In the genomic region with DNA sequence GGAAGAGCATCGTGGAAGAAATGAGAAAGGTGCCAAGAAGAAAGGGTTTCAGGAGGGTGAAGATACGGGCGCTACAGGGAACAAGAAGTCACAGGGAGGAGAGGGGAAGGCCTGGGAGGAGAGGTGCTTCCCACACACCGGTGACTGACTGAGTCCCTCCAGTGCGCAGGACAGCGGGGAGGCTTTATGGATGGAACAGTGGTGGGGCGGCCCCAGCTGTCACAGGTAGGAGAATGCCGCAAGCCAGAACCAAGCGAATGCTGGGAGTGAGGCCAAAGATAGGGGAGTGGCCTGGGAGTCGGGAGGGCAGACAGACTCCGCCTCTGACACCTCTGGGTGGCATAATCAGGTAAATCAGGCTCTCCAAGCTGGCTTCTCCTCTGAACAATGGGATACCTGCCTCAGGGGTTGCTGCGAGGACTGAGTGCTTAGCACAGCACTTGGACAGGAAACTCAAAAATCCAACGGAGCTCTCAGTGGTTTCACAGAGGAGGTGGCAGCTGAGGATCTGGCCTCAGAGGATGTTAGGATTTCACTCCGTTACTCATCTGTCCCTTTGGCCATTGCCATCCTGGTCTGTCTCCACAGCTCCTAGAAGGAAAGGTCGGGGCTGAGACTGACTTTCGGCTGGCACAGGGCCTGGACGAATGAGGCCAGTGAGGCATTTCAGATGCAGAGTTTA, we compare ENCODE assay signal across 8 cellular contexts. TPM values are rescaled to one million over a fixed set of nuclear protein-coding genes. Genes with fewer than 3 reads are reported as not detected.
DNase-seq lines count a peak whose midpoint lies in the region; ATAC-seq, FAIRE-seq and TF ChIP-seq lines count a peak whose summit lies in the region.

No MANE protein-coding gene starts in this region.

- DNase-seq in Right ventricle myocardium inferior (ENCODE audit: missing footprints) (no peak), cardiac septum (ENCODE audit: low spot score) (no peak), NCI-H1436 treated with DMSO at 0.1 percent for 48 hours (lab: John Stamatoyannopoulos, UW) (peak; percentile 64), UCSD-AML1 (lab: John Stamatoyannopoulos, UW; ENCODE audit: unreplicated experiment) (peak; percentile 46), breast epithelium (ENCODE audit: low spot score in 2 of 2) (peak; percentile 78 to 93), kidney (peak; percentile 91)
- DNase-seq in stimulated activated CD4-positive, alpha-beta T cell treated with anti-CD3 and anti-CD28 coated beads, Interleukin-2, amount 100 ng/mL, for 4 hours (ENCODE audit: low read depth), result peak; percentile 55

- H3K9ac ChIP-seq in kidney (ENCODE audit: low read length in 2 of 2), result peak overlapping the region; percentile 20 to 79

- no peaks in the 10 kb centered on the region for H3K36me3 ChIP-seq in breast epithelium
- H3K36me3 ChIP-seq in kidney (ENCODE audit: control insufficient read depth in 1 of 2, insufficient read depth in 2 of 2, low read length in 2 of 2), result peaks cover under 1 to 8% of the 10 kb centered on the region in 2 donors

- no peak for FAIRE-seq in kidney (lab: Jason Lieb, UNC)

- intact Hi-C loops in Right ventricle myocardium inferior (cut with DNase I) (loop anchor here (2.0 kb wide), 1 partner anchor 51 kb away; a partner anchor contains a TSS), cardiac septum (cut with DNase I) (loop anchor here (2.0 kb wide), 1 partner anchor 55 kb away; a partner anchor contains a TSS), breast epithelium (cut with DNase I; ENCODE audit: low total_unique reads) (loop anchor here (10.0 kb wide), 2 partner anchors 59 to 139 kb away; a partner anchor contains a TSS), kidney (cut with DNase I) (no loop called here)

- no peaks in the 10 kb centered on the region for H3K9me3 ChIP-seq in breast epithelium
- no peaks in the 10 kb centered on the region for H3K9me3 ChIP-seq in kidney (ENCODE audit: control insufficient read depth in 1 of 2, low read length in 2 of 2)

- H3K4me3 ChIP-seq in breast epithelium (peak overlapping the region; percentile 92 to 94 (median 92)), kidney (ENCODE audit: low read length in 2 of 2) (peak overlapping the region; percentile 80 to 86)

- H3K4me1 ChIP-seq in breast epithelium, result peaks cover 0 to 11% of the 10 kb centered on the region in 2 donors
- peaks cover 17 to 26% of the 10 kb centered on the region in 2 donors for H3K4me1 ChIP-seq in kidney (ENCODE audit: control insufficient read depth in 1 of 2, insufficient read depth in 1 of 2, low read depth in 1 of 2, low read length in 2 of 2)

- peak in 1 of 3 donors; percentile 17 for TF ChIP-seq CTCF in breast epithelium (IDR thresholded peaks at IDR 0.05)
- TF ChIP-seq CTCF in kidney (IDR thresholded peaks at IDR 0.05; ENCODE audit: borderline replicate concordance, extremely low read depth, insufficient read depth), result no peak

- ATAC-seq in Right ventricle myocardium inferior, result peak; percentile 40
- ATAC-seq in GM18519 (IDR thresholded peaks at IDR 0.05; ENCODE audit: low FRiP score, unreplicated experiment), result no peak

- TF ChIP-seq POLR2A in breast epithelium (IDR thresholded peaks at IDR 0.05), result no peak

- peak overlapping the region; percentile 79 to 90 for H3K27ac ChIP-seq in breast epithelium
- peak overlapping the region; percentile 60 to 88 for H3K27ac ChIP-seq in kidney (ENCODE audit: low read depth in 2 of 2, low read length in 2 of 2)

- no peaks in the 10 kb centered on the region for H3K27me3 ChIP-seq in breast epithelium

RNA-seq across cellular contexts. Expression of a gene that starts 0.8 kb away (rescaled TPM):
- total RNA-seq in Right ventricle myocardium inferior, result 28.2 TPM
- total RNA-seq in cardiac septum, result 24.2 TPM
- 10 to 100 TPM; 51.8 to 55.5 (median 53.7) TPM for total RNA-seq in breast epithelium
- total RNA-seq in kidney, result 87.5 TPM
- polyA plus RNA-seq in kidney (ENCODE audit: insufficient read depth, low read depth, low replicate concordance), result 64.0 TPM

RNA-seq across cellular contexts. Expression of a gene that starts 35.4 kb away (rescaled TPM):
- total RNA-seq in Right ventricle myocardium inferior (0.76 TPM), cardiac septum (0.54 TPM), breast epithelium (1 to 10 TPM in 2 of 3 donors, under 1 TPM in 1; 0.48 to 3.2 (median 1.6) TPM), kidney (6.0 TPM)
- polyA plus RNA-seq in kidney (ENCODE audit: insufficient read depth, low read depth, low replicate concordance), result 4.6 TPM

RNA-seq across cellular contexts. Expression of a gene that starts 47.1 kb away (rescaled TPM):
- total RNA-seq in Right ventricle myocardium inferior, result 32.3 TPM
- 33.6 TPM for total RNA-seq in cardiac septum
- total RNA-seq in breast epithelium, result 10 to 100 TPM; 50.1 to 84.2 (median 66.3) TPM
- total RNA-seq in kidney, result 104 TPM
- polyA plus RNA-seq in kidney (ENCODE audit: insufficient read depth, low read depth, low replicate concordance), result 33.7 TPM

RNA-seq across cellular contexts. Expression of a gene that starts 51.4 kb away (rescaled TPM):
- total RNA-seq in Right ventricle myocardium inferior (79.0 TPM), cardiac septum (77.4 TPM), breast epithelium (10 to 100 TPM; 69.7 to 73.7 (median 70.4) TPM), kidney (88.1 TPM)
- polyA plus RNA-seq in kidney (ENCODE audit: insufficient read depth, low read depth, low replicate concordance), result 141 TPM

RNA-seq across cellular contexts. Expression of a gene that starts 54.1 kb away (rescaled TPM):
- total RNA-seq in Right ventricle myocardium inferior (47.1 TPM), cardiac septum (50.7 TPM), breast epithelium (10 to 100 TPM; 21.6 to 33.8 (median 22.5) TPM), kidney (26.8 TPM)
- 21.2 TPM for polyA plus RNA-seq in kidney (ENCODE audit: insufficient read depth, low read depth, low replicate concordance)

Comparison
In these comparisons a context has a peak if more than half of its experiments do, and no peak if none do; other contexts are left out.
1. DNase-seq: peak in NCI-H1436 treated with DMSO at 0.1 percent for 48 hours (single experiment), UCSD-AML1 (single experiment), breast epithelium (2 of 2), kidney (single experiment) and stimulated activated CD4-positive, alpha-beta T cell treated with anti-CD3 and anti-CD28 coated beads, Interleukin-2, amount 100 ng/mL, for 4 hours (single experiment); none in Right ventricle myocardium inferior (single experiment) and cardiac septum (single experiment).